Comparison of ENCODE assay signal across 2 cellular contexts in the genomic region with DNA sequence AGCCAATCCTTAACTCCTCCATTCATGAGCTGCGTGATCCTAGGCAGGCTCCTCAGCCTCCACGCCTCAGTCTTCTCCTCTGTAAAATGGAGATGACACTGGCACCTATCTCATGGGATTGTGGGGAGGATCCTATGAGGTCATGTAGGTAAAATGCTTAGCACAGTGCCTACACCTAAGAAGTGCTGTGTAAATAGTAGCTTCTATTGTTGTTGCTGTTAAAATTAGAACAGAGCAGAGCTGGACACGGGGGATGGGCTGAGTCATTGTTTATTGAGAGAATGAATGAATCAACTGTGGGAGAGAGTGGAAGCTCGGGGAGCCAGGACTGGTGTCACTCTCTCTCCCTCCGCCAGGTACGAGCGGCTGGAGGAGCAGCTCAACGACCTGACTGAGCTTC.
TF ChIP-seq lines count a peak whose summit lies in the region.

No MANE protein-coding gene starts in this region.

TF ChIP-seq in IMR-90, 13 proteins besides CTCF, POLR2A, EP300 and RAD21:
- no peak for TF ChIP-seq RFX5 (IDR thresholded peaks at IDR 0.05; ENCODE audit: low read depth, low read length)
- TF ChIP-seq CHD1 (IDR thresholded peaks at IDR 0.05; ENCODE audit: low read depth, low read length), result no peak
- TF ChIP-seq MXI1 (IDR thresholded peaks at IDR 0.05; ENCODE audit: borderline replicate concordance, low read depth, low read length), result peak; percentile 31; the same call in 1 of the 2 replicates
- TF ChIP-seq, protein P1, sequence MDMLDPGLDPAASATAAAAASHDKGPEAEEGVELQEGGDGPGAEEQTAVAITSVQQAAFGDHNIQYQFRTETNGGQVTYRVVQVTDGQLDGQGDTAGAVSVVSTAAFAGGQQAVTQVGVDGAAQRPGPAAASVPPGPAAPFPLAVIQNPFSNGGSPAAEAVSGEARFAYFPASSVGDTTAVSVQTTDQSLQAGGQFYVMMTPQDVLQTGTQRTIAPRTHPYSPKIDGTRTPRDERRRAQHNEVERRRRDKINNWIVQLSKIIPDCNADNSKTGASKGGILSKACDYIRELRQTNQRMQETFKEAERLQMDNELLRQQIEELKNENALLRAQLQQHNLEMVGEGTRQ (IDR thresholded peaks at IDR 0.05; ENCODE audit: low read depth, low read length), result peak; percentile 82
- TF ChIP-seq CEBPB (IDR thresholded peaks at IDR 0.05; ENCODE audit: low read depth, low read length), result no peak
- TF ChIP-seq RCOR1 (IDR thresholded peaks at IDR 0.05; ENCODE audit: insufficient replicate concordance, low read length), result no peak
- peak; percentile 37; the same call in 1 of the 2 replicates for TF ChIP-seq BHLHE40 (IDR thresholded peaks at IDR 0.05; ENCODE audit: low read depth, low read length)
- TF ChIP-seq MAZ (IDR thresholded peaks at IDR 0.05; ENCODE audit: borderline replicate concordance, low read depth, low read length), result no peak
- TF ChIP-seq FOS (IDR thresholded peaks at IDR 0.05; ENCODE audit: low read depth, low read length), result peak; percentile 64
- 0 out of 2 replicates have a peak, but pooled peaks have one; percentile 21 for TF ChIP-seq NFE2L2 (IDR thresholded peaks at IDR 0.05; ENCODE audit: low read depth, low read length)
- TF ChIP-seq MAFK (IDR thresholded peaks at IDR 0.05; ENCODE audit: low read depth, low read length), result no peak
- TF ChIP-seq, protein P2, sequence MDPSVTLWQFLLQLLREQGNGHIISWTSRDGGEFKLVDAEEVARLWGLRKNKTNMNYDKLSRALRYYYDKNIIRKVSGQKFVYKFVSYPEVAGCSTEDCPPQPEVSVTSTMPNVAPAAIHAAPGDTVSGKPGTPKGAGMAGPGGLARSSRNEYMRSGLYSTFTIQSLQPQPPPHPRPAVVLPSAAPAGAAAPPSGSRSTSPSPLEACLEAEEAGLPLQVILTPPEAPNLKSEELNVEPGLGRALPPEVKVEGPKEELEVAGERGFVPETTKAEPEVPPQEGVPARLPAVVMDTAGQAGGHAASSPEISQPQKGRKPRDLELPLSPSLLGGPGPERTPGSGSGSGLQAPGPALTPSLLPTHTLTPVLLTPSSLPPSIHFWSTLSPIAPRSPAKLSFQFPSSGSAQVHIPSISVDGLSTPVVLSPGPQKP (IDR thresholded peaks at IDR 0.05; ENCODE audit: borderline replicate concordance, low read depth, low read length), result no peak
- TF ChIP-seq SMC3 (IDR thresholded peaks at IDR 0.05; ENCODE audit: low read depth, low read length), result no peak

TF ChIP-seq in K562, 482 proteins besides CTCF, POLR2A, EP300 and RAD21 (continues in another document):
- TF ChIP-seq KHSRP (IDR thresholded peaks at IDR 0.05), result no peak
- TF ChIP-seq KDM4B (IDR thresholded peaks at IDR 0.05; ENCODE audit: borderline replicate concordance in 2 of 2, low read depth in 1 of 2), result no peak
- peak; percentile 41; the same call in 1 of the 2 replicates for TF ChIP-seq ATF3 (IDR thresholded peaks at IDR 0.05)
- TF ChIP-seq ATF3 (CRISPR knock-in tag; conservative IDR thresholded peaks at IDR 0.05), result no peak
- TF ChIP-seq ETV6 (IDR thresholded peaks at IDR 0.05; ENCODE audit: borderline replicate concordance in 1 of 2, low read depth in 2 of 2, low read length in 1 of 2), result no peak
- TF ChIP-seq ETV6 (CRISPR knock-in tag; IDR thresholded peaks at IDR 0.05; ENCODE audit: borderline replicate concordance), result no peak
- peak; percentile 26; the same call in 1 of the 2 replicates for TF ChIP-seq MAFK (IDR thresholded peaks at IDR 0.05; ENCODE audit: low read length)
- peak; percentile 30; the same call in 1 of the 2 replicates for TF ChIP-seq NFE2 (IDR thresholded peaks at IDR 0.05; ENCODE audit: low read depth)
- no peak for TF ChIP-seq ZBTB40 (IDR thresholded peaks at IDR 0.05)
- TF ChIP-seq ZBTB40 (CRISPR knock-in tag; IDR thresholded peaks at IDR 0.05), result no peak
- peak; percentile 56; the same call in 1 of the 2 replicates for TF ChIP-seq SOX6 (IDR thresholded peaks at IDR 0.05)
- TF ChIP-seq MYBL2 (IDR thresholded peaks at IDR 0.05; ENCODE audit: low read depth), result no peak
- no peak for TF ChIP-seq MYBL2 (CRISPR knock-in tag; IDR thresholded peaks at IDR 0.05; ENCODE audit: borderline replicate concordance)
- 0 out of 2 replicates have a peak, but pooled peaks have one; percentile 26 for TF ChIP-seq MAFG (tag; conservative IDR thresholded peaks at IDR 0.05)
- TF ChIP-seq ZNF316 (IDR thresholded peaks at IDR 0.05), result peak; percentile 37; the same call in 1 of the 2 replicates
- no peak for TF ChIP-seq SAP30 (IDR thresholded peaks at IDR 0.05; ENCODE audit: borderline replicate concordance, insufficient read depth, low read depth, low read length, poor library complexity, severe bottlenecking)
- TF ChIP-seq PHF8 (IDR thresholded peaks at IDR 0.05; ENCODE audit: borderline replicate concordance, low read length), result no peak
- peak in 1 of 2 experiments; percentile 20; a peak in 1 of 4 replicates for TF ChIP-seq KDM1A (IDR thresholded peaks at IDR 0.05)
- TF ChIP-seq JUND (IDR thresholded peaks at IDR 0.05; ENCODE audit: borderline replicate concordance, low read depth, low read length), result peak; percentile 34; the same call in 1 of the 2 replicates
- no peak for TF ChIP-seq JUND (tag; IDR thresholded peaks at IDR 0.05; ENCODE audit: borderline replicate concordance, low read depth, low read length)
- no peak for TF ChIP-seq ZBTB5 (IDR thresholded peaks at IDR 0.05)
- TF ChIP-seq ERF (CRISPR knock-in tag; IDR thresholded peaks at IDR 0.05), result no peak
- 0 out of 2 replicates have a peak, but pooled peaks have one; percentile 20 for TF ChIP-seq C11orf30 (IDR thresholded peaks at IDR 0.05; ENCODE audit: low read depth)
- no peak for TF ChIP-seq PTBP1 (IDR thresholded peaks at IDR 0.05; ENCODE audit: low read depth, low read length)
- no peak for TF ChIP-seq SMC3 (conservative IDR thresholded peaks at IDR 0.05; ENCODE audit: insufficient read depth, low read depth, low read length)
- no peak for TF ChIP-seq NCOA1 (IDR thresholded peaks at IDR 0.05; ENCODE audit: low read depth)
- 0 out of 2 replicates have a peak, but pooled peaks have one; percentile 28 for TF ChIP-seq MEF2D (tag; conservative IDR thresholded peaks at IDR 0.05; ENCODE audit: low read depth)
- no peak for TF ChIP-seq MTA1 (IDR thresholded peaks at IDR 0.05; ENCODE audit: borderline replicate concordance)
- TF ChIP-seq FOSL1 (tag; conservative IDR thresholded peaks at IDR 0.05), result peak; percentile 47; the same call in 1 of the 2 replicates
- TF ChIP-seq SP2 (IDR thresholded peaks at IDR 0.05; ENCODE audit: extremely low read depth, low read depth, low read length, poor library complexity, severe bottlenecking), result no peak
- TF ChIP-seq, protein P3, sequence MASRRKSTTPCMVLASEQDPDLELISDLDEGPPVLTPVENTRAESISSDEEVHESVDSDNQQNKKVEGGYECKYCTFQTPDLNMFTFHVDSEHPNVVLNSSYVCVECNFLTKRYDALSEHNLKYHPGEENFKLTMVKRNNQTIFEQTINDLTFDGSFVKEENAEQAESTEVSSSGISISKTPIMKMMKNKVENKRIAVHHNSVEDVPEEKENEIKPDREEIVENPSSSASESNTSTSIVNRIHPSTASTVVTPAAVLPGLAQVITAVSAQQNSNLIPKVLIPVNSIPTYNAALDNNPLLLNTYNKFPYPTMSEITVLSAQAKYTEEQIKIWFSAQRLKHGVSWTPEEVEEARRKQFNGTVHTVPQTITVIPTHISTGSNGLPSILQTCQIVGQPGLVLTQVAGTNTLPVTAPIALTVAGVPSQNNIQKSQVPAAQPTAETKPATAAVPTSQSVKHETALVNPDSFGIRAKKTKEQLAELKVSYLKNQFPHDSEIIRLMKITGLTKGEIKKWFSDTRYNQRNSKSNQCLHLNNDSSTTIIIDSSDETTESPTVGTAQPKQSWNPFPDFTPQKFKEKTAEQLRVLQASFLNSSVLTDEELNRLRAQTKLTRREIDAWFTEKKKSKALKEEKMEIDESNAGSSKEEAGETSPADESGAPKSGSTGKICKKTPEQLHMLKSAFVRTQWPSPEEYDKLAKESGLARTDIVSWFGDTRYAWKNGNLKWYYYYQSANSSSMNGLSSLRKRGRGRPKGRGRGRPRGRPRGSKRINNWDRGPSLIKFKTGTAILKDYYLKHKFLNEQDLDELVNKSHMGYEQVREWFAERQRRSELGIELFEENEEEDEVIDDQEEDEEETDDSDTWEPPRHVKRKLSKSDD (conservative IDR thresholded peaks at IDR 0.05; ENCODE audit: low read length), result no peak
- no peak for TF ChIP-seq RBBP5 (IDR thresholded peaks at IDR 0.05; ENCODE audit: borderline replicate concordance, insufficient read depth, low read length, poor library complexity, severe bottlenecking)
- TF ChIP-seq THRB (CRISPR knock-in tag; conservative IDR thresholded peaks at IDR 0.05), result no peak
- TF ChIP-seq ZNF785 (CRISPR knock-in tag; IDR thresholded peaks at IDR 0.05), result no peak
- TF ChIP-seq PTTG1 (tag; IDR thresholded peaks at IDR 0.05; ENCODE audit: low read depth), result no peak
- no peak for TF ChIP-seq ZC3H8 (IDR thresholded peaks at IDR 0.05)
